8 cellular contexts compared by ENCODE assay signal in genomic region chr1:241519308-241520079, GRCh38. TPM values are rescaled to one million over a fixed set of nuclear protein-coding genes. Genes with fewer than 3 reads are reported as not detected.
DNase-seq lines count a peak whose midpoint lies in the region; ATAC-seq and TF ChIP-seq lines count a peak whose summit lies in the region.

Gene FH, minus strand, starts transcription at chr1:241519755. Its CDS starts 33 bp downstream, at chr1:241519722.

- peak within 1 kb of the TSS; percentile 98 for H3K4me2 ChIP-seq in PC-9

- peak within 1 kb of the TSS; percentile 93 for H2AFZ ChIP-seq in PC-9

- peaks cover 3% of the 10 kb centered on the region; the same call in 1 of the 2 replicates for H3K36me3 ChIP-seq in PC-9 (ENCODE audit: low read depth)
- H3K36me3 ChIP-seq in mucosa of rectum (ENCODE audit: control insufficient read depth in 2 of 2, insufficient read depth in 2 of 2, low read length in 2 of 2): no peaks in the 10 kb centered on the region

- H3K27me3 ChIP-seq in PC-9 (ENCODE audit: insufficient read depth, low read depth) (no peaks in the 10 kb centered on the region), mucosa of rectum (ENCODE audit: control insufficient read depth in 2 of 2, insufficient read depth in 2 of 2, low read length in 2 of 2) (no peaks in the 10 kb centered on the region)

- H3K4me1 ChIP-seq in PC-9 (replicated peaks; ENCODE audit: insufficient read depth): peaks cover 26% of the 10 kb centered on the region
- peaks cover 0 to 4% of the 10 kb centered on the region in 2 donors for H3K4me1 ChIP-seq in mucosa of rectum (ENCODE audit: control insufficient read depth in 2 of 2, insufficient read depth in 2 of 2, low read length in 2 of 2)

- H3K9me3 ChIP-seq in PC-9 (ENCODE audit: insufficient read depth, low read depth): no peaks in the 10 kb centered on the region
- H3K9me3 ChIP-seq in mucosa of rectum (ENCODE audit: control insufficient read depth in 2 of 2, low read length in 2 of 2): no peaks in the 10 kb centered on the region

- peak within 1 kb of the TSS; percentile 78 to 88 for H3K9ac ChIP-seq in mucosa of rectum (ENCODE audit: low read depth in 1 of 2, low read length in 2 of 2)

- TF ChIP-seq POLR2A in erythroblast (IDR thresholded peaks at IDR 0.05; ENCODE audit: low read length): peak; percentile 89

- H3K27ac ChIP-seq in PC-9 (peak within 1 kb of the TSS; percentile 39; the same call in 1 of the 2 replicates), mucosa of rectum (ENCODE audit: low read depth in 2 of 2, low read length in 2 of 2) (peak within 1 kb of the TSS; percentile 92 to 94)

- DNase-seq in DMS153 (lab: John Stamatoyannopoulos, UW) (peak; percentile 100), PC-9 (peak; percentile 94 to 96), erythroblast (lab: John Stamatoyannopoulos, UW) (peak; percentile 96 to 97)
- DNase-seq in Jurkat, Clone E6-1 (ENCODE audit: low read depth, low spot score): peak; percentile 97
- DNase-seq in activated T-cell treated with anti-CD3 and anti-CD28 coated beads, Interleukin-2, amount 50 U/mL, for 1 hour: peak; percentile 92
- DNase-seq in stimulated activated CD8-positive, alpha-beta memory T cell treated with anti-CD3 and anti-CD28 coated beads, Interleukin-4, amount 100 ng/mL, for 48 hours: peak; percentile 92

- H3K79me2 ChIP-seq in PC-9 (ENCODE audit: low read depth): peaks cover 44% of the 10 kb centered on the region

- peak; percentile 96 for ATAC-seq in GM21619 (IDR thresholded peaks at IDR 0.05; ENCODE audit: unreplicated experiment)

- TF ChIP-seq CTCF in PC-9 (conservative IDR thresholded peaks at IDR 0.05): no peak

- H3K4me3 ChIP-seq in Jurkat, Clone E6-1 (ENCODE audit: low read length): peak within 1 kb of the TSS; percentile 80
- H3K4me3 ChIP-seq in PC-9 (peak within 1 kb of the TSS; percentile 90), mucosa of rectum (ENCODE audit: low read length in 2 of 2) (peak within 1 kb of the TSS; percentile 90 to 96)

- BruUV-seq in PC-9 (replicated peaks; lab: Mats Ljungman, UMichigan): no TSS peak

- intact Hi-C loops in PC-9 (cut with micrococcal nuclease; ENCODE audit: unreplicated experiment): loop anchor here (5.0 to 10.0 kb wide), 3 partner anchors 93 to 498 kb away; partner anchors contain the start of gene MAP1LC3C

- POLR2A ChIA-PET in PC-9 (lab: Charles Lee; ENCODE audit: unreplicated experiment): interaction anchor here (0.7 kb wide), 1 partner anchor 14 kb away, joined by 3 read pairs; no protein-coding TSS in a partner anchor

- no peaks in the 10 kb centered on the region for H3K9me2 ChIP-seq in PC-9 (ENCODE audit: insufficient read depth)

- CTCF ChIA-PET in PC-9 (lab: Charles Lee): no interaction called here

- H3F3A ChIP-seq in PC-9 (ENCODE audit: insufficient read depth, low read depth): no peaks in the 10 kb centered on the region

- no peaks in the 10 kb centered on the region for H4K20me1 ChIP-seq in PC-9 (ENCODE audit: insufficient read depth)

RNA-seq across cellular contexts. Expression of gene FH, which starts in this region (rescaled TPM):
- polyA plus RNA-seq in Jurkat, Clone E6-1 (2012; ENCODE audit: insufficient read depth, insufficient read length): 157 TPM
- total RNA-seq in PC-9 (2021): 56.1 and 88.3 TPM in 2 replicates

Comparison
In these comparisons a context has a peak if more than half of its experiments do, and no peak if none do; other contexts are left out.
1. Peak in every context shown above with its lines: DNase-seq, ATAC-seq, H3K4me3 ChIP-seq and H3K27ac ChIP-seq.